1 cellular context compared by ENCODE assay signal in the genomic region with DNA sequence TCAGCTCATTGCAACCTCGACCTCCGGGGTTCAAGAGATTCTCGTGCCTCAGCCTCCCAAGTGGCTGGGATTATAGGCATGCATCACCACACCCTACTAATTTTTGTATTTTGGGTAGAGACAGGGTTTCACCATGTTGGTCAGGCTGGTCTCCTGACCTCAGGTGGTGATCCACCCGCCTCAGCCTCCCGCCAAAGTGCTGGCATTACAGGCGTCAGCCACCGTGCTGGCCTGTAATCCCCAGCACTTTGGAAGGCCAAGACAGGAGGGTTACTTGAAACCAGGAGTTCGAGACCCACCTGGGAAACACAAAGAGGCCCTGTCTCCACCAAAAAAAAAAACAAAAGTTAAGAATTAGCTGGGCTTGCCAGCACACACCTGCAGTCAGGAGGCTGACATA.
TF ChIP-seq lines count a peak whose summit lies in the region.

No MANE protein-coding gene starts in this region.

TF ChIP-seq in K562, 482 proteins besides CTCF, POLR2A, EP300 and RAD21:
- TF ChIP-seq, protein P1, sequence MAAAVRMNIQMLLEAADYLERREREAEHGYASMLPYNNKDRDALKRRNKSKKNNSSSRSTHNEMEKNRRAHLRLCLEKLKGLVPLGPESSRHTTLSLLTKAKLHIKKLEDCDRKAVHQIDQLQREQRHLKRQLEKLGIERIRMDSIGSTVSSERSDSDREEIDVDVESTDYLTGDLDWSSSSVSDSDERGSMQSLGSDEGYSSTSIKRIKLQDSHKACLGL (CRISPR knock-in tag; IDR thresholded peaks at IDR 0.05; ENCODE audit: borderline replicate concordance, poor library complexity, severe bottlenecking): no peak
- TF ChIP-seq MAFG (tag; conservative IDR thresholded peaks at IDR 0.05): no peak
- TF ChIP-seq, protein P2, sequence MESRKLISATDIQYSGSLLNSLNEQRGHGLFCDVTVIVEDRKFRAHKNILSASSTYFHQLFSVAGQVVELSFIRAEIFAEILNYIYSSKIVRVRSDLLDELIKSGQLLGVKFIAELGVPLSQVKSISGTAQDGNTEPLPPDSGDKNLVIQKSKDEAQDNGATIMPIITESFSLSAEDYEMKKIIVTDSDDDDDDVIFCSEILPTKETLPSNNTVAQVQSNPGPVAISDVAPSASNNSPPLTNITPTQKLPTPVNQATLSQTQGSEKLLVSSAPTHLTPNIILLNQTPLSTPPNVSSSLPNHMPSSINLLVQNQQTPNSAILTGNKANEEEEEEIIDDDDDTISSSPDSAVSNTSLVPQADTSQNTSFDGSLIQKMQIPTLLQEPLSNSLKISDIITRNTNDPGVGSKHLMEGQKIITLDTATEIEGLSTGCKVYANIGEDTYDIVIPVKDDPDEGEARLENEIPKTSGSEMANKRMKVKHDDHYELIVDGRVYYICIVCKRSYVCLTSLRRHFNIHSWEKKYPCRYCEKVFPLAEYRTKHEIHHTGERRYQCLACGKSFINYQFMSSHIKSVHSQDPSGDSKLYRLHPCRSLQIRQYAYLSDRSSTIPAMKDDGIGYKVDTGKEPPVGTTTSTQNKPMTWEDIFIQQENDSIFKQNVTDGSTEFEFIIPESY (CRISPR knock-in tag; IDR thresholded peaks at IDR 0.05): peak; percentile 44
